In the genomic region with DNA sequence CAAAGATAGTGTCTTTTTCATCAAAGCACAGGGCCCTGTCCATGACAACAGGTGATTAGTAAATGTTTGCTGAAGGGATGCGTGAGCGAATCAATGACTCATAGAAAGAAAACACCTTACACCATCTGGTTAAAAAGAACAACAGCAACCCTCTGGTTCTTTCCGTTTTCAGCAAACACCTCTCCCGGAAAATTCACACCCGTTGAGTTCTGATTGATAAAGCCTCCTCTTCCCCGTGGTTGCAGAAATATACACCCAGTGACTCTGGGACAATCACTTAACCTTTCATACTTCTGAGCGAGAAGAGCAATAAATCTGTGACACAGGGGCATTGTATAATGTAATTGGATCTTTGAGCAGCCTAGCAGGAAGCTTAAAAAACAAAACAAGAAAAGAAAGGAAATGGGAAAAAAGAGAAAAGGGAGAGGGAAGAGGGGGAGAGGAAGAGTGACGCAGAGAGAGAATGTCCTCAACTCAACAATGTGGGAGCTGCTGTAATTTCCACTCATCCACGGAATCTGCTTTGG, we compare ENCODE assay signal across 1 cellular context.
TF ChIP-seq lines count a peak whose summit lies in the region.

No MANE protein-coding gene starts in this region.

TF ChIP-seq in SK-N-SH treated with all-trans-retinoic acid at 6 μM for 48 hours, 23 proteins besides CTCF, POLR2A, EP300 and RAD21 (continued from another document):
- TF ChIP-seq, protein P1, sequence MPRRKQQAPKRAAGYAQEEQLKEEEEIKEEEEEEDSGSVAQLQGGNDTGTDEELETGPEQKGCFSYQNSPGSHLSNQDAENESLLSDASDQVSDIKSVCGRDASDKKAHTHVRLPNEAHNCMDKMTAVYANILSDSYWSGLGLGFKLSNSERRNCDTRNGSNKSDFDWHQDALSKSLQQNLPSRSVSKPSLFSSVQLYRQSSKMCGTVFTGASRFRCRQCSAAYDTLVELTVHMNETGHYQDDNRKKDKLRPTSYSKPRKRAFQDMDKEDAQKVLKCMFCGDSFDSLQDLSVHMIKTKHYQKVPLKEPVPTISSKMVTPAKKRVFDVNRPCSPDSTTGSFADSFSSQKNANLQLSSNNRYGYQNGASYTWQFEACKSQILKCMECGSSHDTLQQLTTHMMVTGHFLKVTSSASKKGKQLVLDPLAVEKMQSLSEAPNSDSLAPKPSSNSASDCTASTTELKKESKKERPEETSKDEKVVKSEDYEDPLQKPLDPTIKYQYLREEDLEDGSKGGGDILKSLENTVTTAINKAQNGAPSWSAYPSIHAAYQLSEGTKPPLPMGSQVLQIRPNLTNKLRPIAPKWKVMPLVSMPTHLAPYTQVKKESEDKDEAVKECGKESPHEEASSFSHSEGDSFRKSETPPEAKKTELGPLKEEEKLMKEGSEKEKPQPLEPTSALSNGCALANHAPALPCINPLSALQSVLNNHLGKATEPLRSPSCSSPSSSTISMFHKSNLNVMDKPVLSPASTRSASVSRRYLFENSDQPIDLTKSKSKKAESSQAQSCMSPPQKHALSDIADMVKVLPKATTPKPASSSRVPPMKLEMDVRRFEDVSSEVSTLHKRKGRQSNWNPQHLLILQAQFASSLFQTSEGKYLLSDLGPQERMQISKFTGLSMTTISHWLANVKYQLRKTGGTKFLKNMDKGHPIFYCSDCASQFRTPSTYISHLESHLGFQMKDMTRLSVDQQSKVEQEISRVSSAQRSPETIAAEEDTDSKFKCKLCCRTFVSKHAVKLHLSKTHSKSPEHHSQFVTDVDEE (CRISPR knock-in tag; IDR thresholded peaks at IDR 0.05) = no peak
- TF ChIP-seq GLIS3 (CRISPR knock-in tag; IDR thresholded peaks at IDR 0.05) (no peak), OSR1 (CRISPR knock-in tag; IDR thresholded peaks at IDR 0.05) (no peak), ZFP3 (CRISPR knock-in tag; IDR thresholded peaks at IDR 0.05) (no peak), PPARA (CRISPR knock-in tag; IDR thresholded peaks at IDR 0.05; ENCODE audit: borderline replicate concordance) (no peak), TCF4 (CRISPR knock-in tag; IDR thresholded peaks at IDR 0.05; ENCODE audit: borderline replicate concordance) (no peak), CSDC2 (CRISPR knock-in tag; IDR thresholded peaks at IDR 0.05) (no peak), RARB (CRISPR knock-in tag; IDR thresholded peaks at IDR 0.05) (no peak), TOX (CRISPR knock-in tag; IDR thresholded peaks at IDR 0.05; ENCODE audit: borderline replicate concordance) (no peak)
- TF ChIP-seq, protein P2, sequence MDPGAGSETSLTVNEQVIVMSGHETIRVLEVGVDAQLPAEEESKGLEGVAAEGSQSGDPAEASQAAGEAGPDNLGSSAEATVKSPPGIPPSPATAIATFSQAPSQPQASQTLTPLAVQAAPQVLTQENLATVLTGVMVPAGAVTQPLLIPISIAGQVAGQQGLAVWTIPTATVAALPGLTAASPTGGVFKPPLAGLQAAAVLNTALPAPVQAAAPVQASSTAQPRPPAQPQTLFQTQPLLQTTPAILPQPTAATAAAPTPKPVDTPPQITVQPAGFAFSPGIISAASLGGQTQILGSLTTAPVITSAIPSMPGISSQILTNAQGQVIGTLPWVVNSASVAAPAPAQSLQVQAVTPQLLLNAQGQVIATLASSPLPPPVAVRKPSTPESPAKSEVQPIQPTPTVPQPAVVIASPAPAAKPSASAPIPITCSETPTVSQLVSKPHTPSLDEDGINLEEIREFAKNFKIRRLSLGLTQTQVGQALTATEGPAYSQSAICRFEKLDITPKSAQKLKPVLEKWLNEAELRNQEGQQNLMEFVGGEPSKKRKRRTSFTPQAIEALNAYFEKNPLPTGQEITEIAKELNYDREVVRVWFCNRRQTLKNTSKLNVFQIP (CRISPR knock-in tag; IDR thresholded peaks at IDR 0.05; ENCODE audit: borderline replicate concordance, low read depth) = no peak
